Comparison of ENCODE assay signal across 25 cellular contexts in genomic region chr13:93472296-93472695, GRCh38.
"Had no signal": no experiment of that assay in that cellular context is flagged by ENCODE, and none has a peak within 500 bp of the region (broad histone marks: within the 10 kb centered on the region; RNA-seq: fewer than 3 reads in every experiment).

No MANE protein-coding gene starts in this region.

- H3K27ac ChIP-seq: heart left ventricle, lower lobe of right lung, ovary, right atrium auricular region, stomach, testis, thyroid gland, transverse colon, upper lobe of left lung, vagina had no signal

- H3K4me1 ChIP-seq: heart left ventricle, lower lobe of right lung, right atrium auricular region, stomach, testis, thyroid gland, transverse colon, upper lobe of left lung, vagina had no signal

- H3K4me3 ChIP-seq: heart left ventricle, lower lobe of right lung, ovary, right atrium auricular region, stomach, testis, thyroid gland, transverse colon, upper lobe of left lung, vagina had no signal

- H3K36me3 Mint-ChIP-seq: naive B cell; natural killer cell; stimulated activated naive B cell treated with anti-CD40 and anti-IgM and Interleukin-4, amounts not matched to agents 10 μg/mL and 1 μg/mL and 100 μg/mL, for 72 hours had no signal

- H3K27me3 Mint-ChIP-seq: naive B cell; progenitor cell of endocrine pancreas; stimulated activated naive B cell treated with anti-CD40 and anti-IgM and Interleukin-4, amounts not matched to agents 10 μg/mL and 1 μg/mL and 100 μg/mL, for 72 hours had no signal

- H3K9me3 ChIP-seq: ovary, right atrium auricular region, testis, thyroid gland, upper lobe of left lung, vagina had no signal

- ATAC-seq: left ventricle myocardium superior; natural killer cell; stimulated activated naive B cell treated with anti-CD40 and anti-IgM and Interleukin-4, amounts not matched to agents 10 μg/mL and 1 μg/mL and 100 μg/mL, for 72 hours; stimulated activated naive CD8-positive, alpha-beta T cell treated with anti-CD3 and anti-CD28 coated beads, Interleukin-15, Interleukin-2, amounts not matched to agents 100 U/mL and 50 U/mL, for 24 hours had no signal

- DNase-seq: heart left ventricle; hypothalamus; left ventricle myocardium superior; lower lobe of right lung; mammary epithelial cell; mesendoderm; naive B cell; natural killer cell; ovary; small intestine; stimulated activated CD4-positive, alpha-beta T cell treated with anti-CD3 and anti-CD28 coated beads, Interleukin-1b, Interleukin-23, amount 100 ng/mL, for 48 hours; stimulated activated CD4-positive, alpha-beta T cell treated with anti-CD3 and anti-CD28 coated beads, Interleukin-2, amount 100 ng/mL, for 48 hours; stimulated activated CD4-positive, alpha-beta T cell treated with anti-CD3 and anti-CD28 coated beads, Interleukin-4, amount 100 ng/mL, for 4 hours; stimulated activated CD8-positive, alpha-beta memory T cell treated with anti-CD3 and anti-CD28 coated beads, Interleukin-4, amount 100 ng/mL, for 48 hours; stimulated activated naive B cell treated with anti-CD40 and anti-IgM and Interleukin-4, amounts not matched to agents 10 μg/mL and 1 μg/mL and 100 μg/mL, for 72 hours; stimulated activated naive CD8-positive, alpha-beta T cell treated with anti-CD3 and anti-CD28 coated beads, Interleukin-15, Interleukin-2, amounts not matched to agents 100 U/mL and 50 U/mL, for 24 hours; stomach; testis; thyroid gland; transverse colon had no signal

- H3K27me3 ChIP-seq: heart left ventricle, ovary, right atrium auricular region, stomach, testis, thyroid gland, transverse colon, upper lobe of left lung, vagina had no signal

- H3K27ac Mint-ChIP-seq: mesothelial cell of epicardium; natural killer cell; progenitor cell of endocrine pancreas; stimulated activated naive B cell treated with anti-CD40 and anti-IgM and Interleukin-4, amounts not matched to agents 10 μg/mL and 1 μg/mL and 100 μg/mL, for 72 hours had no signal

- H3K4me1 Mint-ChIP-seq: naive B cell; natural killer cell; stimulated activated naive B cell treated with anti-CD40 and anti-IgM and Interleukin-4, amounts not matched to agents 10 μg/mL and 1 μg/mL and 100 μg/mL, for 72 hours had no signal

- H3K36me3 ChIP-seq: heart left ventricle, lower lobe of right lung, ovary, right atrium auricular region, stomach, thyroid gland, transverse colon, upper lobe of left lung, vagina had no signal

- H3K4me3 Mint-ChIP-seq: mesothelial cell of epicardium; naive B cell; natural killer cell; stimulated activated naive B cell treated with anti-CD40 and anti-IgM and Interleukin-4, amounts not matched to agents 10 μg/mL and 1 μg/mL and 100 μg/mL, for 72 hours had no signal
